In genomic region chr11:118353084-118353710, GRCh38 we compare ENCODE assay signal across 9 cellular contexts. TPM values are rescaled to one million over a fixed set of nuclear protein-coding genes. Genes with fewer than 3 reads are reported as not detected.
DNase-seq lines count a peak whose midpoint lies in the region; ATAC-seq and TF ChIP-seq lines count a peak whose summit lies in the region.
"Had no signal": no experiment of that assay in that cellular context is flagged by ENCODE, and none has a peak within 500 bp of the region (broad histone marks: within the 10 kb centered on the region; RNA-seq: fewer than 3 reads in every experiment).

No MANE protein-coding gene starts in this region.

- peak; percentile 11 for TF ChIP-seq CTCF in HL-60 (IDR thresholded peaks at IDR 0.05; ENCODE audit: insufficient read depth, low read length)
- TF ChIP-seq CTCF in lower leg skin (IDR thresholded peaks at IDR 0.05) = no peak

- H3K4me3 Mint-ChIP-seq in CD8-positive, alpha-beta memory T cell = no peak overlapping the region
- H3K4me3 Mint-ChIP-seq in activated T-helper 2 cell treated with anti-CD3 and anti-CD28 coated beads, Interferon-gamma antibody, Interleukin-2, Interleukin-4, amounts not matched to agents 10 μg/mL and 5 μg/mL and 100 μg/mL, durations not matched to agents 14 hours and 24 hours and 36 hours (ENCODE audit: low read depth) = no peak overlapping the region

- peaks cover 21 to 45% (median 38%) of the 10 kb centered on the region in 3 donors for H3K4me1 Mint-ChIP-seq in CD8-positive, alpha-beta memory T cell
- peaks cover 13% of the 10 kb centered on the region for H3K4me1 Mint-ChIP-seq in activated T-helper 2 cell treated with anti-CD3 and anti-CD28 coated beads, Interferon-gamma antibody, Interleukin-2, Interleukin-4, amounts not matched to agents 10 μg/mL and 5 μg/mL and 100 μg/mL, durations not matched to agents 14 hours and 24 hours and 36 hours (ENCODE audit: low read depth)

- H3K4me3 ChIP-seq in CD8-positive, alpha-beta memory T cell (ENCODE audit: low read length) = no peak overlapping the region
- H3K4me3 ChIP-seq in HL-60 (replicated peaks; ENCODE audit: insufficient read depth, low read length) = no peak overlapping the region
- H3K4me3 ChIP-seq in lower leg skin (ENCODE audit: low read depth, poor library complexity, severe bottlenecking) = no peak overlapping the region
- H3K4me3 ChIP-seq: SJSA1 had no signal

- H3K27ac Mint-ChIP-seq in CD8-positive, alpha-beta memory T cell = peak overlapping the region; percentile 83 to 97 (median 92)
- H3K27ac Mint-ChIP-seq in activated T-helper 2 cell treated with anti-CD3 and anti-CD28 coated beads, Interferon-gamma antibody, Interleukin-2, Interleukin-4, amounts not matched to agents 10 μg/mL and 5 μg/mL and 100 μg/mL, durations not matched to agents 14 hours and 24 hours and 36 hours = peak overlapping the region; percentile 68

- H3K27me3 Mint-ChIP-seq in CD8-positive, alpha-beta memory T cell = no peaks in the 10 kb centered on the region
- H3K27me3 Mint-ChIP-seq in activated T-helper 2 cell treated with anti-CD3 and anti-CD28 coated beads, Interferon-gamma antibody, Interleukin-2, Interleukin-4, amounts not matched to agents 10 μg/mL and 5 μg/mL and 100 μg/mL, durations not matched to agents 14 hours and 24 hours and 36 hours (ENCODE audit: low read depth) = no peaks in the 10 kb centered on the region

- intact Hi-C loops in activated T-helper 2 cell treated with anti-CD3 and anti-CD28 coated beads, Interferon-gamma antibody, Interleukin-2, Interleukin-4, amounts not matched to agents 10 μg/mL and 5 μg/mL and 100 μg/mL, durations not matched to agents 14 hours and 24 hours and 36 hours (cut with micrococcal nuclease) = loop anchor here (2.0 to 5.0 kb wide), 2 partner anchors 58 to 206 kb away; no protein-coding TSS in a partner anchor
- intact Hi-C loops in lower leg skin (cut with DNase I; ENCODE audit: low total_unique reads) = no loop called here

- no peak for ATAC-seq in HG03457 (IDR thresholded peaks at IDR 0.05; ENCODE audit: unreplicated experiment)
- no peak for ATAC-seq in HG03520 (IDR thresholded peaks at IDR 0.05; ENCODE audit: unreplicated experiment)
- ATAC-seq in GM21529 (IDR thresholded peaks at IDR 0.05; ENCODE audit: unreplicated experiment) = no peak

- 11% methylated on average over 6 of the region's 6 CpGs for WGBS in lower leg skin, 2 donors

- CTCF ChIA-PET in CD8-positive, alpha-beta memory T cell (lab: Charles Lee) = interaction anchor here (0.8 to 4.3 kb wide), 10 partner anchors 10 to 155 kb away, joined by 3 to 39 read pairs (median 4); partner anchors contain the start of genes CD3D, CD3G and JAML

- peak in 2 of 5 donors; percentile 53 to 68 for DNase-seq in CD8-positive, alpha-beta memory T cell
- DNase-seq in HL-60 (ENCODE audit: low read depth in 1 of 2, low spot score in 1 of 2) (no peak), kidney glomerular epithelial cell (lab: John Stamatoyannopoulos, UW) (peak; percentile 9), lower leg skin (ENCODE audit: low spot score in 2 of 2) (no peak)
- DNase-seq in activated T-helper 2 cell treated with anti-CD3 and anti-CD28 coated beads, Interferon-gamma antibody, Interleukin-2, Interleukin-4, amounts not matched to agents 10 μg/mL and 5 μg/mL and 100 μg/mL, durations not matched to agents 14 hours and 24 hours and 36 hours (ENCODE audit: low spot score) = no peak

- no peak overlapping the region for H3K27ac ChIP-seq in CD8-positive, alpha-beta memory T cell (ENCODE audit: low read depth, low read length)
- no peak overlapping the region for H3K27ac ChIP-seq in HL-60 (replicated peaks)
- H3K27ac ChIP-seq: SJSA1 had no signal

- peaks cover 23% of the 10 kb centered on the region for H3K4me1 ChIP-seq in CD8-positive, alpha-beta memory T cell (ENCODE audit: insufficient read depth, low read length)
- H3K4me1 ChIP-seq: SJSA1 had no signal

- H3K9me3 ChIP-seq in CD8-positive, alpha-beta memory T cell (ENCODE audit: low read length) = no peaks in the 10 kb centered on the region
- H3K9me3 ChIP-seq: SJSA1 had no signal

- H3K27me3 ChIP-seq in CD8-positive, alpha-beta memory T cell (ENCODE audit: insufficient read depth, low read length, poor library complexity, severe bottlenecking) = no peaks in the 10 kb centered on the region
- H3K27me3 ChIP-seq in HL-60 (ENCODE audit: insufficient read depth, poor library complexity, severe bottlenecking) = no peaks in the 10 kb centered on the region
- H3K27me3 ChIP-seq: SJSA1 had no signal

- H3K36me3 ChIP-seq in CD8-positive, alpha-beta memory T cell (ENCODE audit: insufficient read depth, low read length) = peaks cover 39% of the 10 kb centered on the region
- H3K36me3 ChIP-seq: SJSA1 had no signal

- H3K36me3 Mint-ChIP-seq in CD8-positive, alpha-beta memory T cell = peaks cover 0 to 61% (median 33%) of the 10 kb centered on the region in 3 donors
- peaks cover 50% of the 10 kb centered on the region for H3K36me3 Mint-ChIP-seq in activated T-helper 2 cell treated with anti-CD3 and anti-CD28 coated beads, Interferon-gamma antibody, Interleukin-2, Interleukin-4, amounts not matched to agents 10 μg/mL and 5 μg/mL and 100 μg/mL, durations not matched to agents 14 hours and 24 hours and 36 hours (ENCODE audit: low read depth)

- TF ChIP-seq POLR2A in lower leg skin (IDR thresholded peaks at IDR 0.05) = no peak

- no peaks in the 10 kb centered on the region for H3K9me3 Mint-ChIP-seq in CD8-positive, alpha-beta memory T cell
- no peaks in the 10 kb centered on the region for H3K9me3 Mint-ChIP-seq in activated T-helper 2 cell treated with anti-CD3 and anti-CD28 coated beads, Interferon-gamma antibody, Interleukin-2, Interleukin-4, amounts not matched to agents 10 μg/mL and 5 μg/mL and 100 μg/mL, durations not matched to agents 14 hours and 24 hours and 36 hours

- POLR2A ChIA-PET in CD8-positive, alpha-beta memory T cell (lab: Charles Lee) = no interaction called here

RNA-seq across cellular contexts. Expression of gene UBE4A, which starts 6.2 kb away (rescaled TPM):
- 10 to 100 TPM; 55.9 to 56.8 TPM for total RNA-seq in CD8-positive, alpha-beta memory T cell
- polyA plus RNA-seq in CD8-positive, alpha-beta memory T cell = 27.8 TPM
- 41.2 and 44.1 TPM in 2 replicates for total RNA-seq in activated T-helper 2 cell treated with anti-CD3 and anti-CD28 coated beads, Interferon-gamma antibody, Interleukin-2, Interleukin-4, amounts not matched to agents 10 μg/mL and 5 μg/mL and 100 μg/mL, durations not matched to agents 14 hours and 24 hours and 36 hours
- 10 to 100 TPM; 40.3 to 46.1 (median 44.4) TPM for total RNA-seq in lower leg skin

RNA-seq across cellular contexts. Expression of gene CD3G, which starts 9.1 kb away (rescaled TPM):
- total RNA-seq in CD8-positive, alpha-beta memory T cell = 100 to 1,000 TPM; 167 to 170 TPM
- 414 TPM for polyA plus RNA-seq in CD8-positive, alpha-beta memory T cell
- 134 and 139 TPM in 2 replicates for total RNA-seq in activated T-helper 2 cell treated with anti-CD3 and anti-CD28 coated beads, Interferon-gamma antibody, Interleukin-2, Interleukin-4, amounts not matched to agents 10 μg/mL and 5 μg/mL and 100 μg/mL, durations not matched to agents 14 hours and 24 hours and 36 hours
- total RNA-seq in lower leg skin = under 1 TPM; 0.12 to 0.59 (median 0.37) TPM
- total RNA-seq: SJSA1 had no signal

RNA-seq across cellular contexts. Expression of gene CD3D, which starts 10.7 kb away (rescaled TPM):
- total RNA-seq in CD8-positive, alpha-beta memory T cell = 100 to 1,000 TPM; 426 to 438 TPM
- 1,253 TPM for polyA plus RNA-seq in CD8-positive, alpha-beta memory T cell
- total RNA-seq in activated T-helper 2 cell treated with anti-CD3 and anti-CD28 coated beads, Interferon-gamma antibody, Interleukin-2, Interleukin-4, amounts not matched to agents 10 μg/mL and 5 μg/mL and 100 μg/mL, durations not matched to agents 14 hours and 24 hours and 36 hours = 386 and 400 TPM in 2 replicates
- total RNA-seq in lower leg skin = 1 to 10 TPM in 1 of 4 donors, under 1 TPM in 2, not detected in 1; 0.44 to 5.8 (median 0.46) TPM
- total RNA-seq: SJSA1 had no signal

RNA-seq across cellular contexts. Expression of gene ATP5MG, which starts 48.2 kb away (rescaled TPM):
- total RNA-seq in CD8-positive, alpha-beta memory T cell = 100 to 1,000 TPM; 277 to 280 TPM
- 632 TPM for polyA plus RNA-seq in CD8-positive, alpha-beta memory T cell
- total RNA-seq in activated T-helper 2 cell treated with anti-CD3 and anti-CD28 coated beads, Interferon-gamma antibody, Interleukin-2, Interleukin-4, amounts not matched to agents 10 μg/mL and 5 μg/mL and 100 μg/mL, durations not matched to agents 14 hours and 24 hours and 36 hours = 237 and 266 TPM in 2 replicates
- total RNA-seq in lower leg skin = 10 to 100 TPM; 26.7 to 83.6 (median 44.8) TPM

RNA-seq across cellular contexts. Expression of gene CD3E, which starts 48.7 kb away (rescaled TPM):
- total RNA-seq in CD8-positive, alpha-beta memory T cell = 100 to 1,000 TPM; 534 to 541 TPM
- polyA plus RNA-seq in CD8-positive, alpha-beta memory T cell = 1,158 TPM
- 518 and 529 TPM in 2 replicates for total RNA-seq in activated T-helper 2 cell treated with anti-CD3 and anti-CD28 coated beads, Interferon-gamma antibody, Interleukin-2, Interleukin-4, amounts not matched to agents 10 μg/mL and 5 μg/mL and 100 μg/mL, durations not matched to agents 14 hours and 24 hours and 36 hours
- under 1 TPM in 3 of 4 donors, not detected in 1; 0.36 to 0.52 (median 0.46) TPM for total RNA-seq in lower leg skin
- total RNA-seq: SJSA1 had no signal

Comparison
In these comparisons a context has a peak if more than half of its experiments do, and no peak if none do; other contexts are left out.
1. RNA of gene CD3G, which starts 9.1 kb away (total RNA-seq): 167 to 170 TPM in CD8-positive, alpha-beta memory T cell and 134 to 139 TPM in activated T-helper 2 cell treated with anti-CD3 and anti-CD28 coated beads, Interferon-gamma antibody, Interleukin-2, Interleukin-4, amounts not matched to agents 10 μg/mL and 5 μg/mL and 100 μg/mL, durations not matched to agents 14 hours and 24 hours and 36 hours; 0.12 to 0.59 TPM in lower leg skin; every median in the first group is over 10 times any median in the second.
2. RNA of gene CD3D, which starts 10.7 kb away (total RNA-seq): 426 to 438 TPM in CD8-positive, alpha-beta memory T cell and 386 to 400 TPM in activated T-helper 2 cell treated with anti-CD3 and anti-CD28 coated beads, Interferon-gamma antibody, Interleukin-2, Interleukin-4, amounts not matched to agents 10 μg/mL and 5 μg/mL and 100 μg/mL, durations not matched to agents 14 hours and 24 hours and 36 hours; 0.44 to 5.8 TPM in lower leg skin; every median in the first group is over 10 times any median in the second.